ENCODE assay signal across 15 cellular contexts in genomic region chr4:155445306-155445705, GRCh38.
DNase-seq lines count a peak whose midpoint lies in the region; ATAC-seq and TF ChIP-seq lines count a peak whose summit lies in the region.
"Had no signal": no experiment of that assay in that cellular context is flagged by ENCODE, and none has a peak within 500 bp of the region (broad histone marks: within the 10 kb centered on the region; RNA-seq: fewer than 3 reads in every experiment).

No MANE protein-coding gene starts in this region.

- ATAC-seq in GM19035 (IDR thresholded peaks at IDR 0.05; ENCODE audit: unreplicated experiment) (no peak), omental fat pad (ENCODE audit: low FRiP score) (no peak)
- ATAC-seq: GM23338 had no signal

- DNase-seq in NCI-H1417 (lab: John Stamatoyannopoulos, UW), result peak in 2 of 3 experiments; percentile 18 to 77
- no peak for DNase-seq in NCI-H1417 treated with DMSO at 0.1 percent for 48 hours (lab: John Stamatoyannopoulos, UW)
- DNase-seq in LNCaP clone FGC (ENCODE audit: low read depth), result peak; percentile 82
- DNase-seq in NCI-H748 treated with DMSO at 0.1 percent for 48 hours (lab: John Stamatoyannopoulos, UW), result peak; percentile 14
- DNase-seq in middle frontal gyrus (ENCODE audit: extremely low spot score, low spot score), result no peak
- no peak for DNase-seq in omental fat pad (ENCODE audit: low spot score)
- DNase-seq: 8988T; AML-193; CD4-positive, CD25-positive, alpha-beta regulatory T cell; DMS 273 treated with DMSO at 0.1 percent for 48 hours; H7 had no signal

- TF ChIP-seq CTCF in LNCaP clone FGC (IDR thresholded peaks at IDR 0.05; ENCODE audit: control insufficient read depth, extremely low read depth, insufficient read depth) (no peak), omental fat pad (IDR thresholded peaks at IDR 0.05) (no peak)

- no peaks in the 10 kb centered on the region for H3K9me3 ChIP-seq in endocrine pancreas (ENCODE audit: control insufficient read depth, low read length)
- H3K9me3 ChIP-seq: BLaER1 treated with 17β-estradiol and CSF1 and Interleukin-3, amounts not matched to agents 10 nM and 100 nM had no signal

- H3K27me3 ChIP-seq in endocrine pancreas (ENCODE audit: control insufficient read depth, insufficient read depth, low read length), result no peaks in the 10 kb centered on the region
- H3K27me3 ChIP-seq: BLaER1 treated with 17β-estradiol and CSF1 and Interleukin-3, amounts not matched to agents 10 nM and 100 nM had no signal

- H3K4me3 ChIP-seq in LNCaP clone FGC (ENCODE audit: low read depth, low read length) (no peak overlapping the region), endocrine pancreas (ENCODE audit: control insufficient read depth, insufficient read depth, low read length) (peak overlapping the region; percentile 14)
- H3K4me3 ChIP-seq: BLaER1 treated with 17β-estradiol and CSF1 and Interleukin-3, amounts not matched to agents 10 nM and 100 nM; GM23338 had no signal

- peaks cover 12% of the 10 kb centered on the region for H3K4me1 ChIP-seq in endocrine pancreas (ENCODE audit: control insufficient read depth, insufficient read depth, low read length)
- H3K4me1 ChIP-seq: BLaER1 treated with 17β-estradiol and CSF1 and Interleukin-3, amounts not matched to agents 10 nM and 100 nM had no signal

- no peak overlapping the region for H3K9ac ChIP-seq in endocrine pancreas (ENCODE audit: control insufficient read depth, insufficient read depth, low read length)
- H3K9ac ChIP-seq: BLaER1 treated with 17β-estradiol and CSF1 and Interleukin-3, amounts not matched to agents 10 nM and 100 nM had no signal

- no peaks in the 10 kb centered on the region for H3K36me3 ChIP-seq in endocrine pancreas (ENCODE audit: control insufficient read depth, insufficient read depth, low read length)
- H3K36me3 ChIP-seq: BLaER1 treated with 17β-estradiol and CSF1 and Interleukin-3, amounts not matched to agents 10 nM and 100 nM had no signal

Comparison
In these comparisons a context has a peak if more than half of its experiments do, and no peak if none do; other contexts are left out.
1. DNase-seq: peak in NCI-H1417 (2 of 3), LNCaP clone FGC (single experiment) and NCI-H748 treated with DMSO at 0.1 percent for 48 hours (single experiment); none in NCI-H1417 treated with DMSO at 0.1 percent for 48 hours (single experiment), middle frontal gyrus (single experiment) and omental fat pad (single experiment).